In the genomic region with DNA sequence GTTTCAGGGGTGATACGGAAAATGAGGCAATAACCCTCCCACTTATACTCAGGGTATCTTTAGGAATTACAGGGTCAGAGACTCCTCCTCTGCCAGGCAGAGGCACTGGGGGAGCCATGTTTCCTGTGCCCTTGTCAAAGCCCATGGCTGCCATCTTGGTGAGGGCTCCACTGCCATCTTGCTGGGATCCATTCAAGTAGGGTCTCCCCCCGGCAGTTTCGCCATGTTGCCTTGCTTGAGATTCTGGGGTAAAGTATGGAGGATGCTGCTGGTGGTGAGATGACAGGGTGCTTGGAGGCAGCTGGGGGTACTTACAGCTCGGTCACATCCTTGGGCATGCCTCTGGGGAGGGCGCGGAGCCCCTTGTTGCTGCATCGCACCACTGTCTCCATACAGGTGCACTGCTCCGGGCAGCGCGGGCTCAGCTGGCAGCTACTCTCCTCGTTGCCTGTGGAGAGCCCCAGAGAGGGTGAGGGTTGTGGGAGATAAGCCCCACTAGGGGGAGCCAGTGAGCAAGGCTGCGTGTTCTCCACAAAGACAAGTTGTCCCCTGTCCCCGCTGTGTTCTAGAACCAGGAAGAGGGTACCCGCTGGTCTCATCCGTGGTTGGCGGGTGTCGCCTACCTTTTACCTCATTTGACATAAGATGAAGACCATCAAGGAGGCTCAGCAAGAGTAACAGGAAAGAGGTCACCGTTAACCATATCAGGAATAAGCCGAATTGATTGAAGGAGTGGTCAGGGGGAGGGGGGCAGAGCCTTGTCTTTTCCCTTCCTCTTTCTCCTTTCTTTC, we compare ENCODE assay signal across 8 cellular contexts.
DNase-seq lines count a peak whose midpoint lies in the region; TF ChIP-seq lines count a peak whose summit lies in the region.

No MANE protein-coding gene starts in this region.

- DNase-seq in BE2C, result peak; percentile 81
- DNase-seq in GM19240 (ENCODE audit: insufficient read length, low spot score), result peak; percentile 55
- DNase-seq in SKM-1 treated with dmso at 0.1 percent for 144 hours (lab: John Stamatoyannopoulos, UW; ENCODE audit: unreplicated experiment), result peak; percentile 69
- DNase-seq in endodermal cell, result peak; percentile 95
- DNase-seq in nephron progenitor cell, result peak; percentile 72
- DNase-seq in stomach, result no peak
- no peak for DNase-seq in stimulated activated naive CD4-positive, alpha-beta T cell (lab: John Stamatoyannopoulos, UW)

- H3K4me1 Mint-ChIP-seq in endodermal cell (peaks cover 6% of the 10 kb centered on the region), nephron progenitor cell (peaks cover 8% of the 10 kb centered on the region)

- peaks cover 23% of the 10 kb centered on the region for H3K27me3 Mint-ChIP-seq in endodermal cell (ENCODE audit: insufficient read depth)
- H3K27me3 Mint-ChIP-seq in nephron progenitor cell (ENCODE audit: low read depth, poor library complexity), result peaks cover 13% of the 10 kb centered on the region

- H3K36me3 Mint-ChIP-seq in endodermal cell (ENCODE audit: low read depth), result no peaks in the 10 kb centered on the region
- H3K36me3 Mint-ChIP-seq in nephron progenitor cell (ENCODE audit: low read depth), result peaks cover 69% of the 10 kb centered on the region

- peak; percentile 64 for TF ChIP-seq RAD21 in Ishikawa (IDR thresholded peaks at IDR 0.05; ENCODE audit: low read depth)

- no peak for TF ChIP-seq EP300 in Ishikawa (IDR thresholded peaks at IDR 0.05; ENCODE audit: borderline replicate concordance)
- no peak for TF ChIP-seq EP300 in stomach (IDR thresholded peaks at IDR 0.05)

- H3K4me1 ChIP-seq in BE2C (peaks cover 21% of the 10 kb centered on the region), endodermal cell (ENCODE audit: control insufficient read depth, insufficient read depth, low read length) (no peaks in the 10 kb centered on the region), stomach (no peaks in the 10 kb centered on the region)

- peak; percentile 95 for TF ChIP-seq CTCF in BE2C (IDR thresholded peaks at IDR 0.05; ENCODE audit: low read depth, low read length)
- TF ChIP-seq CTCF in endodermal cell (conservative IDR thresholded peaks at IDR 0.05), result peak; percentile 97
- TF ChIP-seq CTCF in nephron progenitor cell (IDR thresholded peaks at IDR 0.05), result peak; percentile 88
- TF ChIP-seq CTCF in stomach (IDR thresholded peaks at IDR 0.05), result peak in 2 of 7 experiments; percentile 22 to 23

- H3K9ac ChIP-seq in endodermal cell (ENCODE audit: extremely low read depth, low read length, poor library complexity, severe bottlenecking), result no peak overlapping the region

- no peaks in the 10 kb centered on the region for H3K9me3 ChIP-seq in BE2C
- H3K9me3 ChIP-seq in endodermal cell (ENCODE audit: control insufficient read depth, low read length), result peaks cover 8% of the 10 kb centered on the region
- peaks cover 0 to 8% (median 0%) of the 10 kb centered on the region in 4 donors for H3K9me3 ChIP-seq in stomach

- H3K27ac Mint-ChIP-seq in endodermal cell, result no peak overlapping the region
- H3K27ac Mint-ChIP-seq in nephron progenitor cell, result no peak overlapping the region

- H3K4me3 Mint-ChIP-seq in endodermal cell (no peak overlapping the region), nephron progenitor cell (no peak overlapping the region)

- H3K4me3 ChIP-seq in BE2C (ENCODE audit: low read depth, low read length), result no peak overlapping the region
- H3K4me3 ChIP-seq in endodermal cell (ENCODE audit: low read length), result no peak overlapping the region
- no peak overlapping the region for H3K4me3 ChIP-seq in stomach

- WGBS in endodermal cell (ENCODE audit: insufficient coverage in 1 of 2, insufficient read length in 1 of 2), 2 experiments, result 43 to 49% methylated on average over 11 to 19 of the region's 19 CpGs
- WGBS in stomach, 5 donors, result 63 to 75% (median 66%) methylated on average over 14 to 19 of the region's 19 CpGs

- no peak overlapping the region for H3K27ac ChIP-seq in endodermal cell (ENCODE audit: low read depth, low read length)
- no peak overlapping the region for H3K27ac ChIP-seq in stomach

- H3K27me3 ChIP-seq in BE2C (no peaks in the 10 kb centered on the region), endodermal cell (ENCODE audit: control insufficient read depth, insufficient read depth, low read length, poor library complexity, severe bottlenecking) (peaks cover 6% of the 10 kb centered on the region), stomach (no peaks in the 10 kb centered on the region)

- TF ChIP-seq POLR2A in stomach (IDR thresholded peaks at IDR 0.05), result no peak

- intact Hi-C loops in stomach (cut with DNase I; ENCODE audit: low total_unique reads), result no loop called here

- H3K9me3 Mint-ChIP-seq in endodermal cell, result no peaks in the 10 kb centered on the region
- H3K9me3 Mint-ChIP-seq in nephron progenitor cell, result peaks cover 28% of the 10 kb centered on the region

- H3K36me3 ChIP-seq in BE2C (peaks cover 92% of the 10 kb centered on the region), endodermal cell (ENCODE audit: control insufficient read depth, insufficient read depth, low read length) (no peaks in the 10 kb centered on the region), stomach (peaks cover 0 to 58% (median 12%) of the 10 kb centered on the region in 4 donors)

TF ChIP-seq in Ishikawa, 13 proteins besides CTCF, POLR2A, EP300 and RAD21:
- TF ChIP-seq CEBPB (IDR thresholded peaks at IDR 0.05) (no peak), ZBTB7A (IDR thresholded peaks at IDR 0.05; ENCODE audit: low read depth) (no peak), CREB1 (IDR thresholded peaks at IDR 0.05; ENCODE audit: low read depth) (no peak), USF1 (IDR thresholded peaks at IDR 0.05) (no peak)
- TF ChIP-seq, protein P1, sequence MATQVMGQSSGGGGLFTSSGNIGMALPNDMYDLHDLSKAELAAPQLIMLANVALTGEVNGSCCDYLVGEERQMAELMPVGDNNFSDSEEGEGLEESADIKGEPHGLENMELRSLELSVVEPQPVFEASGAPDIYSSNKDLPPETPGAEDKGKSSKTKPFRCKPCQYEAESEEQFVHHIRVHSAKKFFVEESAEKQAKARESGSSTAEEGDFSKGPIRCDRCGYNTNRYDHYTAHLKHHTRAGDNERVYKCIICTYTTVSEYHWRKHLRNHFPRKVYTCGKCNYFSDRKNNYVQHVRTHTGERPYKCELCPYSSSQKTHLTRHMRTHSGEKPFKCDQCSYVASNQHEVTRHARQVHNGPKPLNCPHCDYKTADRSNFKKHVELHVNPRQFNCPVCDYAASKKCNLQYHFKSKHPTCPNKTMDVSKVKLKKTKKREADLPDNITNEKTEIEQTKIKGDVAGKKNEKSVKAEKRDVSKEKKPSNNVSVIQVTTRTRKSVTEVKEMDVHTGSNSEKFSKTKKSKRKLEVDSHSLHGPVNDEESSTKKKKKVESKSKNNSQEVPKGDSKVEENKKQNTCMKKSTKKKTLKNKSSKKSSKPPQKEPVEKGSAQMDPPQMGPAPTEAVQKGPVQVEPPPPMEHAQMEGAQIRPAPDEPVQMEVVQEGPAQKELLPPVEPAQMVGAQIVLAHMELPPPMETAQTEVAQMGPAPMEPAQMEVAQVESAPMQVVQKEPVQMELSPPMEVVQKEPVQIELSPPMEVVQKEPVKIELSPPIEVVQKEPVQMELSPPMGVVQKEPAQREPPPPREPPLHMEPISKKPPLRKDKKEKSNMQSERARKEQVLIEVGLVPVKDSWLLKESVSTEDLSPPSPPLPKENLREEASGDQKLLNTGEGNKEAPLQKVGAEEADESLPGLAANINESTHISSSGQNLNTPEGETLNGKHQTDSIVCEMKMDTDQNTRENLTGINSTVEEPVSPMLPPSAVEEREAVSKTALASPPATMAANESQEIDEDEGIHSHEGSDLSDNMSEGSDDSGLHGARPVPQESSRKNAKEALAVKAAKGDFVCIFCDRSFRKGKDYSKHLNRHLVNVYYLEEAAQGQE (IDR thresholded peaks at IDR 0.05; ENCODE audit: low read depth), result no peak

Comparison
In these comparisons a context has a peak if more than half of its experiments do, and no peak if none do; other contexts are left out.
1. DNase-seq: peak in BE2C (single experiment), GM19240 (single experiment), SKM-1 treated with dmso at 0.1 percent for 144 hours (single experiment), endodermal cell (single experiment) and nephron progenitor cell (single experiment); none in stomach (single experiment) and stimulated activated naive CD4-positive, alpha-beta T cell (0 of 6).